Comparison of ENCODE assay signal across 1 cellular context in genomic region chr1:1920608-1921458, GRCh38.
TF ChIP-seq lines count a peak whose summit lies in the region.

No MANE protein-coding gene starts in this region.

TF ChIP-seq in HepG2, 621 proteins besides CTCF, POLR2A, EP300 and RAD21 (continued from another document and continues in another):
- TF ChIP-seq, protein P1, sequence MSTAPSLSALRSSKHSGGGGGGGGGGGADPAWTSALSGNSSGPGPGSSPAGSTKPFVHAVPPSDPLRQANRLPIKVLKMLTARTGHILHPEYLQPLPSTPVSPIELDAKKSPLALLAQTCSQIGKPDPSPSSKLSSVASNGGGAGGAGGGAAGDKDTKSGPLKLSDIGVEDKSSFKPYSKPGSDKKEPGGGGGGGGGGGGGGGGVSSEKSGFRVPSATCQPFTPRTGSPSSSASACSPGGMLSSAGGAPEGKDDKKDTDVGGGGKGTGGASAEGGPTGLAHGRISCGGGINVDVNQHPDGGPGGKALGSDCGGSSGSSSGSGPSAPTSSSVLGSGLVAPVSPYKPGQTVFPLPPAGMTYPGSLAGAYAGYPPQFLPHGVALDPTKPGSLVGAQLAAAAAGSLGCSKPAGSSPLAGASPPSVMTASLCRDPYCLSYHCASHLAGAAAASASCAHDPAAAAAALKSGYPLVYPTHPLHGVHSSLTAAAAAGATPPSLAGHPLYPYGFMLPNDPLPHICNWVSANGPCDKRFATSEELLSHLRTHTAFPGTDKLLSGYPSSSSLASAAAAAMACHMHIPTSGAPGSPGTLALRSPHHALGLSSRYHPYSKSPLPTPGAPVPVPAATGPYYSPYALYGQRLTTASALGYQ (CRISPR knock-in tag; IDR thresholded peaks at IDR 0.05): peak; percentile 20; the same call in 1 of the 2 replicates
- TF ChIP-seq ZNF552 (CRISPR knock-in tag; IDR thresholded peaks at IDR 0.05; ENCODE audit: borderline replicate concordance) (peak; percentile 81; the same call in 1 of the 2 replicates), MAZ (IDR thresholded peaks at IDR 0.05; ENCODE audit: borderline replicate concordance, low read depth, low read length) (no peak), MAZ (CRISPR knock-in tag; IDR thresholded peaks at IDR 0.05; ENCODE audit: low read depth) (peak; percentile 46), ZNF772 (CRISPR knock-in tag; IDR thresholded peaks at IDR 0.05) (peak; percentile 23; the same call in 1 of the 2 replicates), ZNF446 (CRISPR knock-in tag; IDR thresholded peaks at IDR 0.05) (no peak), IRX3 (CRISPR knock-in tag; IDR thresholded peaks at IDR 0.05; ENCODE audit: borderline replicate concordance, low read depth) (0 out of 2 replicates have a peak, but pooled peaks have one; percentile 45), GATAD2A (CRISPR knock-in tag; IDR thresholded peaks at IDR 0.05) (peak; percentile 56), SNAPC2 (CRISPR knock-in tag; IDR thresholded peaks at IDR 0.05) (peak; percentile 6; the same call in 1 of the 2 replicates), ZBTB21 (CRISPR knock-in tag; IDR thresholded peaks at IDR 0.05) (no peak), ZNF264 (CRISPR knock-in tag; IDR thresholded peaks at IDR 0.05) (no peak), ZFP90 (CRISPR knock-in tag; IDR thresholded peaks at IDR 0.05; ENCODE audit: borderline replicate concordance) (peak; percentile 59; the same call in 1 of the 2 replicates), ZFP62 (CRISPR knock-in tag; IDR thresholded peaks at IDR 0.05) (no peak), PHF8 (CRISPR knock-in tag; IDR thresholded peaks at IDR 0.05) (peak; percentile 81), SP5 (CRISPR knock-in tag; IDR thresholded peaks at IDR 0.05; ENCODE audit: borderline replicate concordance, low read depth) (peak; percentile 55), MAFG (CRISPR knock-in tag; IDR thresholded peaks at IDR 0.05) (no peak), ELF1 (CRISPR knock-in tag; IDR thresholded peaks at IDR 0.05) (peak; percentile 47; the same call in 1 of the 2 replicates), ELF3 (CRISPR knock-in tag; IDR thresholded peaks at IDR 0.05) (peak; percentile 24; the same call in 1 of the 2 replicates), ZNF180 (CRISPR knock-in tag; IDR thresholded peaks at IDR 0.05; ENCODE audit: borderline replicate concordance, low read depth) (no peak), KAT7 (CRISPR knock-in tag; IDR thresholded peaks at IDR 0.05; ENCODE audit: borderline replicate concordance) (0 out of 2 replicates have a peak, but pooled peaks have one; percentile 42), THAP11 (CRISPR knock-in tag; IDR thresholded peaks at IDR 0.05) (0 out of 2 replicates have a peak, but pooled peaks have one; percentile 9), SMC3 (IDR thresholded peaks at IDR 0.05; ENCODE audit: low read length) (no peak), YY1 (IDR thresholded peaks at IDR 0.05; ENCODE audit: insufficient read depth, insufficient replicate concordance, low read depth, low read length) (peak; percentile 36), ZNF101 (CRISPR knock-in tag; IDR thresholded peaks at IDR 0.05; ENCODE audit: borderline replicate concordance, low read depth) (peak; percentile 48; the same call in 1 of the 2 replicates), SSRP1 (CRISPR knock-in tag; IDR thresholded peaks at IDR 0.05) (peak; percentile 60; the same call in 1 of the 2 replicates), ZSCAN31 (CRISPR knock-in tag; IDR thresholded peaks at IDR 0.05; ENCODE audit: low read depth) (peak; percentile 46; the same call in 1 of the 2 replicates), PHF5A (CRISPR knock-in tag; IDR thresholded peaks at IDR 0.05; ENCODE audit: low read depth, unreplicated experiment) (peak; percentile 41), ZNF484 (CRISPR knock-in tag; IDR thresholded peaks at IDR 0.05; ENCODE audit: borderline replicate concordance, low read depth) (0 out of 2 replicates have a peak, but pooled peaks have one; percentile 73), NFYC (CRISPR knock-in tag; IDR thresholded peaks at IDR 0.05) (0 out of 2 replicates have a peak, but pooled peaks have one; percentile 10), MYNN (CRISPR knock-in tag; IDR thresholded peaks at IDR 0.05; ENCODE audit: low read depth) (no peak), TEAD3 (CRISPR knock-in tag; optimal IDR thresholded peaks at IDR 0.05; ENCODE audit: borderline replicate concordance) (no peak), ZBTB14 (CRISPR knock-in tag; IDR thresholded peaks at IDR 0.05) (no peak), HNRNPLL (IDR thresholded peaks at IDR 0.05; ENCODE audit: low read depth, low read length, poor library complexity, severe bottlenecking) (peak; percentile 58), ZHX1 (CRISPR knock-in tag; IDR thresholded peaks at IDR 0.05; ENCODE audit: low read depth) (no peak), DPF2 (CRISPR knock-in tag; IDR thresholded peaks at IDR 0.05; ENCODE audit: borderline replicate concordance, low read depth) (peak; percentile 51; the same call in 1 of the 2 replicates), ZNF44 (CRISPR knock-in tag; IDR thresholded peaks at IDR 0.05) (peak; percentile 4; the same call in 1 of the 2 replicates), ZNF766 (CRISPR knock-in tag; IDR thresholded peaks at IDR 0.05; ENCODE audit: borderline replicate concordance) (0 out of 2 replicates have a peak, but pooled peaks have one; percentile 54), ZNF781 (CRISPR knock-in tag; IDR thresholded peaks at IDR 0.05; ENCODE audit: borderline replicate concordance, not compliant biosample characterization) (no peak), ZNF713 (CRISPR knock-in tag; IDR thresholded peaks at IDR 0.05) (no peak), NFKB2 (CRISPR knock-in tag; IDR thresholded peaks at IDR 0.05; ENCODE audit: borderline replicate concordance) (peak; percentile 58; the same call in 1 of the 2 replicates), SMAD1 (CRISPR knock-in tag; IDR thresholded peaks at IDR 0.05; ENCODE audit: borderline replicate concordance, low read depth) (no peak), TCF7 (IDR thresholded peaks at IDR 0.05; ENCODE audit: low read depth) (no peak), ZNF670 (CRISPR knock-in tag; IDR thresholded peaks at IDR 0.05; ENCODE audit: borderline replicate concordance) (0 out of 2 replicates have a peak, but pooled peaks have one; percentile 33), ZNF331 (CRISPR knock-in tag; IDR thresholded peaks at IDR 0.05) (peak; percentile 74), BCL6 (CRISPR knock-in tag; IDR thresholded peaks at IDR 0.05) (peak; percentile 37; the same call in 1 of the 2 replicates), REL (CRISPR knock-in tag; conservative IDR thresholded peaks at IDR 0.05) (0 out of 2 replicates have a peak, but pooled peaks have one; percentile 35)
- TF ChIP-seq, protein P2, sequence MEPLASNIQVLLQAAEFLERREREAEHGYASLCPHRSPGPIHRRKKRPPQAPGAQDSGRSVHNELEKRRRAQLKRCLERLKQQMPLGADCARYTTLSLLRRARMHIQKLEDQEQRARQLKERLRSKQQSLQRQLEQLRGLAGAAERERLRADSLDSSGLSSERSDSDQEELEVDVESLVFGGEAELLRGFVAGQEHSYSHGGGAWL (CRISPR knock-in tag; IDR thresholded peaks at IDR 0.05): 0 out of 2 replicates have a peak, but pooled peaks have one; percentile 30
- TF ChIP-seq, protein P3, sequence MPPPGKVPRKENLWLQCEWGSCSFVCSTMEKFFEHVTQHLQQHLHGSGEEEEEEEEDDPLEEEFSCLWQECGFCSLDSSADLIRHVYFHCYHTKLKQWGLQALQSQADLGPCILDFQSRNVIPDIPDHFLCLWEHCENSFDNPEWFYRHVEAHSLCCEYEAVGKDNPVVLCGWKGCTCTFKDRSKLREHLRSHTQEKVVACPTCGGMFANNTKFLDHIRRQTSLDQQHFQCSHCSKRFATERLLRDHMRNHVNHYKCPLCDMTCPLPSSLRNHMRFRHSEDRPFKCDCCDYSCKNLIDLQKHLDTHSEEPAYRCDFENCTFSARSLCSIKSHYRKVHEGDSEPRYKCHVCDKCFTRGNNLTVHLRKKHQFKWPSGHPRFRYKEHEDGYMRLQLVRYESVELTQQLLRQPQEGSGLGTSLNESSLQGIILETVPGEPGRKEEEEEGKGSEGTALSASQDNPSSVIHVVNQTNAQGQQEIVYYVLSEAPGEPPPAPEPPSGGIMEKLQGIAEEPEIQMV (CRISPR knock-in tag; IDR thresholded peaks at IDR 0.05; ENCODE audit: low read depth): peak; percentile 15; the same call in 1 of the 2 replicates
- TF ChIP-seq, protein P4, sequence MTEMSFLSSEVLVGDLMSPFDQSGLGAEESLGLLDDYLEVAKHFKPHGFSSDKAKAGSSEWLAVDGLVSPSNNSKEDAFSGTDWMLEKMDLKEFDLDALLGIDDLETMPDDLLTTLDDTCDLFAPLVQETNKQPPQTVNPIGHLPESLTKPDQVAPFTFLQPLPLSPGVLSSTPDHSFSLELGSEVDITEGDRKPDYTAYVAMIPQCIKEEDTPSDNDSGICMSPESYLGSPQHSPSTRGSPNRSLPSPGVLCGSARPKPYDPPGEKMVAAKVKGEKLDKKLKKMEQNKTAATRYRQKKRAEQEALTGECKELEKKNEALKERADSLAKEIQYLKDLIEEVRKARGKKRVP (CRISPR knock-in tag; IDR thresholded peaks at IDR 0.05): no peak
- TF ChIP-seq, protein P5, sequence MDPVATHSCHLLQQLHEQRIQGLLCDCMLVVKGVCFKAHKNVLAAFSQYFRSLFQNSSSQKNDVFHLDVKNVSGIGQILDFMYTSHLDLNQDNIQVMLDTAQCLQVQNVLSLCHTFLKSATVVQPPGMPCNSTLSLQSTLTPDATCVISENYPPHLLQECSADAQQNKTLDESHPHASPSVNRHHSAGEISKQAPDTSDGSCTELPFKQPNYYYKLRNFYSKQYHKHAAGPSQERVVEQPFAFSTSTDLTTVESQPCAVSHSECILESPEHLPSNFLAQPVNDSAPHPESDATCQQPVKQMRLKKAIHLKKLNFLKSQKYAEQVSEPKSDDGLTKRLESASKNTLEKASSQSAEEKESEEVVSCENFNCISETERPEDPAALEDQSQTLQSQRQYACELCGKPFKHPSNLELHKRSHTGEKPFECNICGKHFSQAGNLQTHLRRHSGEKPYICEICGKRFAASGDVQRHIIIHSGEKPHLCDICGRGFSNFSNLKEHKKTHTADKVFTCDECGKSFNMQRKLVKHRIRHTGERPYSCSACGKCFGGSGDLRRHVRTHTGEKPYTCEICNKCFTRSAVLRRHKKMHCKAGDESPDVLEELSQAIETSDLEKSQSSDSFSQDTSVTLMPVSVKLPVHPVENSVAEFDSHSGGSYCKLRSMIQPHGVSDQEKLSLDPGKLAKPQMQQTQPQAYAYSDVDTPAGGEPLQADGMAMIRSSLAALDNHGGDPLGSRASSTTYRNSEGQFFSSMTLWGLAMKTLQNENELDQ (CRISPR knock-in tag; IDR thresholded peaks at IDR 0.05; ENCODE audit: borderline replicate concordance): 0 out of 2 replicates have a peak, but pooled peaks have one; percentile 5
- TF ChIP-seq, protein P6, sequence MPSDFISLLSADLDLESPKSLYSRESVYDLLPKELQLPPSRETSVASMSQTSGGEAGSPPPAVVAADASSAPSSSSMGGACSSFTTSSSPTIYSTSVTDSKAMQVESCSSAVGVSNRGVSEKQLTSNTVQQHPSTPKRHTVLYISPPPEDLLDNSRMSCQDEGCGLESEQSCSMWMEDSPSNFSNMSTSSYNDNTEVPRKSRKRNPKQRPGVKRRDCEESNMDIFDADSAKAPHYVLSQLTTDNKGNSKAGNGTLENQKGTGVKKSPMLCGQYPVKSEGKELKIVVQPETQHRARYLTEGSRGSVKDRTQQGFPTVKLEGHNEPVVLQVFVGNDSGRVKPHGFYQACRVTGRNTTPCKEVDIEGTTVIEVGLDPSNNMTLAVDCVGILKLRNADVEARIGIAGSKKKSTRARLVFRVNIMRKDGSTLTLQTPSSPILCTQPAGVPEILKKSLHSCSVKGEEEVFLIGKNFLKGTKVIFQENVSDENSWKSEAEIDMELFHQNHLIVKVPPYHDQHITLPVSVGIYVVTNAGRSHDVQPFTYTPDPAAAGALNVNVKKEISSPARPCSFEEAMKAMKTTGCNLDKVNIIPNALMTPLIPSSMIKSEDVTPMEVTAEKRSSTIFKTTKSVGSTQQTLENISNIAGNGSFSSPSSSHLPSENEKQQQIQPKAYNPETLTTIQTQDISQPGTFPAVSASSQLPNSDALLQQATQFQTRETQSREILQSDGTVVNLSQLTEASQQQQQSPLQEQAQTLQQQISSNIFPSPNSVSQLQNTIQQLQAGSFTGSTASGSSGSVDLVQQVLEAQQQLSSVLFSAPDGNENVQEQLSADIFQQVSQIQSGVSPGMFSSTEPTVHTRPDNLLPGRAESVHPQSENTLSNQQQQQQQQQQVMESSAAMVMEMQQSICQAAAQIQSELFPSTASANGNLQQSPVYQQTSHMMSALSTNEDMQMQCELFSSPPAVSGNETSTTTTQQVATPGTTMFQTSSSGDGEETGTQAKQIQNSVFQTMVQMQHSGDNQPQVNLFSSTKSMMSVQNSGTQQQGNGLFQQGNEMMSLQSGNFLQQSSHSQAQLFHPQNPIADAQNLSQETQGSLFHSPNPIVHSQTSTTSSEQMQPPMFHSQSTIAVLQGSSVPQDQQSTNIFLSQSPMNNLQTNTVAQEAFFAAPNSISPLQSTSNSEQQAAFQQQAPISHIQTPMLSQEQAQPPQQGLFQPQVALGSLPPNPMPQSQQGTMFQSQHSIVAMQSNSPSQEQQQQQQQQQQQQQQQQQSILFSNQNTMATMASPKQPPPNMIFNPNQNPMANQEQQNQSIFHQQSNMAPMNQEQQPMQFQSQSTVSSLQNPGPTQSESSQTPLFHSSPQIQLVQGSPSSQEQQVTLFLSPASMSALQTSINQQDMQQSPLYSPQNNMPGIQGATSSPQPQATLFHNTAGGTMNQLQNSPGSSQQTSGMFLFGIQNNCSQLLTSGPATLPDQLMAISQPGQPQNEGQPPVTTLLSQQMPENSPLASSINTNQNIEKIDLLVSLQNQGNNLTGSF (CRISPR knock-in tag; IDR thresholded peaks at IDR 0.05): no peak; the same call in 1 of the 2 replicates
